Comparison of ENCODE assay signal across 1 cellular context in the genomic region with DNA sequence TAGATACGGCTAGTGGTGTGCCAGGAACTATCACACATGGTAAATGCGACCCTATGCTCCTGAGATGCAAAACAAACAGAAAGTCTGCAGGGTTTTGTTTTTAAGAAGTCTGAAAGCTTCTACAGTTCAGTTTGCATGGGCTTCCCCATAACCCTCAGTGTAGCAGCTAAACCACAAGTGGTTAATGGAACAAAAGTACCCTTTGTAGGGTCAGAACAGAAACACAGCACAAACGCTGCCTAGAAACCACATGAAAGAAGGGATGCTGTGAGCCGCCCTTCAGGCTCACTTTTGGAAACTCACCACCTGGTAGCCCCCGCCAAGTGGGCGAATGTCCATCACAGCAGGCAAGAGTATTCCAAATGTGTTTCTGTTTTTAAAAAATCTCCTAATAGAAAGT.
TF ChIP-seq lines count a peak whose summit lies in the region.

No MANE protein-coding gene starts in this region.

TF ChIP-seq in HepG2, 621 proteins besides CTCF, POLR2A, EP300 and RAD21 (continued from another document and continues in another):
- TF ChIP-seq, protein P1, sequence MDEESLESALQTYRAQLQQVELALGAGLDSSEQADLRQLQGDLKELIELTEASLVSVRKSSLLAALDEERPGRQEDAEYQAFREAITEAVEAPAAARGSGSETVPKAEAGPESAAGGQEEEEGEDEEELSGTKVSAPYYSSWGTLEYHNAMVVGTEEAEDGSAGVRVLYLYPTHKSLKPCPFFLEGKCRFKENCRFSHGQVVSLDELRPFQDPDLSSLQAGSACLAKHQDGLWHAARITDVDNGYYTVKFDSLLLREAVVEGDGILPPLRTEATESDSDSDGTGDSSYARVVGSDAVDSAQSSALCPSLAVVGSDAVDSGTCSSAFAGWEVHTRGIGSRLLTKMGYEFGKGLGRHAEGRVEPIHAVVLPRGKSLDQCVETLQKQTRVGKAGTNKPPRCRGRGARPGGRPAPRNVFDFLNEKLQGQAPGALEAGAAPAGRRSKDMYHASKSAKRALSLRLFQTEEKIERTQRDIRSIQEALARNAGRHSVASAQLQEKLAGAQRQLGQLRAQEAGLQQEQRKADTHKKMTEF (CRISPR knock-in tag; IDR thresholded peaks at IDR 0.05): peak; percentile 40; the same call in 1 of the 2 replicates
- TF ChIP-seq, protein P2, sequence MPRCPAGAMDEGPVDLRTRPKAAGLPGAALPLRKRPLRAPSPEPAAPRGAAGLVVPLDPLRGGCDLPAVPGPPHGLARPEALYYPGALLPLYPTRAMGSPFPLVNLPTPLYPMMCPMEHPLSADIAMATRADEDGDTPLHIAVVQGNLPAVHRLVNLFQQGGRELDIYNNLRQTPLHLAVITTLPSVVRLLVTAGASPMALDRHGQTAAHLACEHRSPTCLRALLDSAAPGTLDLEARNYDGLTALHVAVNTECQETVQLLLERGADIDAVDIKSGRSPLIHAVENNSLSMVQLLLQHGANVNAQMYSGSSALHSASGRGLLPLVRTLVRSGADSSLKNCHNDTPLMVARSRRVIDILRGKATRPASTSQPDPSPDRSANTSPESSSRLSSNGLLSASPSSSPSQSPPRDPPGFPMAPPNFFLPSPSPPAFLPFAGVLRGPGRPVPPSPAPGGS (CRISPR knock-in tag; IDR thresholded peaks at IDR 0.05): no peak
- TF ChIP-seq RBM22 (optimal IDR thresholded peaks at IDR 0.05; ENCODE audit: low read length) (no peak), TCF7 (IDR thresholded peaks at IDR 0.05; ENCODE audit: low read depth) (peak; percentile 93), FOSL2 (CRISPR knock-in tag; IDR thresholded peaks at IDR 0.05) (peak; percentile 68), GATAD2A (CRISPR knock-in tag; IDR thresholded peaks at IDR 0.05) (peak; percentile 65), FOXA1 (IDR thresholded peaks at IDR 0.05) (no peak), FOXA1 (CRISPR knock-in tag; IDR thresholded peaks at IDR 0.05) (peak; percentile 35; the same call in 1 of the 2 replicates), ZSCAN29 (CRISPR knock-in tag; conservative IDR thresholded peaks at IDR 0.05) (0 out of 2 replicates have a peak, but pooled peaks have one; percentile 46), ERF (CRISPR knock-in tag; IDR thresholded peaks at IDR 0.05) (peak; percentile 67), ZNF713 (CRISPR knock-in tag; IDR thresholded peaks at IDR 0.05) (no peak), GATA4 (IDR thresholded peaks at IDR 0.05; ENCODE audit: borderline replicate concordance, low read depth) (no peak; the same call in 1 of the 2 replicates), CBFB (CRISPR knock-in tag; IDR thresholded peaks at IDR 0.05) (peak; percentile 99), NR2F6 (IDR thresholded peaks at IDR 0.05) (peak; percentile 45; the same call in 1 of the 2 replicates), NR2F6 (CRISPR knock-in tag; IDR thresholded peaks at IDR 0.05) (peak; percentile 29; the same call in 1 of the 2 replicates), RXRA (CRISPR knock-in tag; IDR thresholded peaks at IDR 0.05) (peak; percentile 53; the same call in 1 of the 2 replicates), ZBTB20 (CRISPR knock-in tag; IDR thresholded peaks at IDR 0.05; ENCODE audit: borderline replicate concordance, low read depth) (0 out of 2 replicates have a peak, but pooled peaks have one; percentile 55), BRD4 (CRISPR knock-in tag; IDR thresholded peaks at IDR 0.05) (no peak), HDAC2 (CRISPR knock-in tag; IDR thresholded peaks at IDR 0.05) (peak; percentile 38; the same call in 1 of the 2 replicates), MED1 (CRISPR knock-in tag; IDR thresholded peaks at IDR 0.05) (peak; percentile 19; the same call in 1 of the 2 replicates), BORCS8-MEF2B (CRISPR knock-in tag; IDR thresholded peaks at IDR 0.05) (no peak), ZNF12 (CRISPR knock-in tag; IDR thresholded peaks at IDR 0.05) (0 out of 2 replicates have a peak, but pooled peaks have one; percentile 42), AKAP8 (CRISPR knock-in tag; IDR thresholded peaks at IDR 0.05) (no peak), TEAD3 (CRISPR knock-in tag; optimal IDR thresholded peaks at IDR 0.05; ENCODE audit: borderline replicate concordance) (peak; percentile 10), SMARCE1 (IDR thresholded peaks at IDR 0.05; ENCODE audit: borderline replicate concordance) (no peak), TCF7L2 (IDR thresholded peaks at IDR 0.05; ENCODE audit: low read depth, low read length) (peak; percentile 74), ZBTB7B (CRISPR knock-in tag; IDR thresholded peaks at IDR 0.05) (peak; percentile 87), ZBTB3 (CRISPR knock-in tag; IDR thresholded peaks at IDR 0.05; ENCODE audit: borderline replicate concordance, low read depth) (no peak), NBN (conservative IDR thresholded peaks at IDR 0.05) (no peak), MIER3 (CRISPR knock-in tag; IDR thresholded peaks at IDR 0.05; ENCODE audit: borderline replicate concordance) (no peak), ISL2 (CRISPR knock-in tag; IDR thresholded peaks at IDR 0.05) (peak; percentile 83; the same call in 1 of the 2 replicates), HMG20A (CRISPR knock-in tag; IDR thresholded peaks at IDR 0.05; ENCODE audit: borderline replicate concordance) (peak; percentile 81), ZSCAN31 (CRISPR knock-in tag; IDR thresholded peaks at IDR 0.05; ENCODE audit: low read depth) (no peak), ZNF652 (CRISPR knock-in tag; IDR thresholded peaks at IDR 0.05; ENCODE audit: borderline replicate concordance, low read depth) (peak; percentile 91), FOXO1 (CRISPR knock-in tag; IDR thresholded peaks at IDR 0.05) (no peak), TSC22D2 (CRISPR knock-in tag; IDR thresholded peaks at IDR 0.05; ENCODE audit: borderline replicate concordance) (no peak)
- TF ChIP-seq, protein P3, sequence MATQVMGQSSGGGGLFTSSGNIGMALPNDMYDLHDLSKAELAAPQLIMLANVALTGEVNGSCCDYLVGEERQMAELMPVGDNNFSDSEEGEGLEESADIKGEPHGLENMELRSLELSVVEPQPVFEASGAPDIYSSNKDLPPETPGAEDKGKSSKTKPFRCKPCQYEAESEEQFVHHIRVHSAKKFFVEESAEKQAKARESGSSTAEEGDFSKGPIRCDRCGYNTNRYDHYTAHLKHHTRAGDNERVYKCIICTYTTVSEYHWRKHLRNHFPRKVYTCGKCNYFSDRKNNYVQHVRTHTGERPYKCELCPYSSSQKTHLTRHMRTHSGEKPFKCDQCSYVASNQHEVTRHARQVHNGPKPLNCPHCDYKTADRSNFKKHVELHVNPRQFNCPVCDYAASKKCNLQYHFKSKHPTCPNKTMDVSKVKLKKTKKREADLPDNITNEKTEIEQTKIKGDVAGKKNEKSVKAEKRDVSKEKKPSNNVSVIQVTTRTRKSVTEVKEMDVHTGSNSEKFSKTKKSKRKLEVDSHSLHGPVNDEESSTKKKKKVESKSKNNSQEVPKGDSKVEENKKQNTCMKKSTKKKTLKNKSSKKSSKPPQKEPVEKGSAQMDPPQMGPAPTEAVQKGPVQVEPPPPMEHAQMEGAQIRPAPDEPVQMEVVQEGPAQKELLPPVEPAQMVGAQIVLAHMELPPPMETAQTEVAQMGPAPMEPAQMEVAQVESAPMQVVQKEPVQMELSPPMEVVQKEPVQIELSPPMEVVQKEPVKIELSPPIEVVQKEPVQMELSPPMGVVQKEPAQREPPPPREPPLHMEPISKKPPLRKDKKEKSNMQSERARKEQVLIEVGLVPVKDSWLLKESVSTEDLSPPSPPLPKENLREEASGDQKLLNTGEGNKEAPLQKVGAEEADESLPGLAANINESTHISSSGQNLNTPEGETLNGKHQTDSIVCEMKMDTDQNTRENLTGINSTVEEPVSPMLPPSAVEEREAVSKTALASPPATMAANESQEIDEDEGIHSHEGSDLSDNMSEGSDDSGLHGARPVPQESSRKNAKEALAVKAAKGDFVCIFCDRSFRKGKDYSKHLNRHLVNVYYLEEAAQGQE (IDR thresholded peaks at IDR 0.05; ENCODE audit: borderline replicate concordance in 1 of 2, low read depth in 1 of 2, low read length in 2 of 2): 0 out of 4 replicates have a peak, but pooled peaks of 1 of the 2 experiments have one; percentile 21
- TF ChIP-seq, protein P4, sequence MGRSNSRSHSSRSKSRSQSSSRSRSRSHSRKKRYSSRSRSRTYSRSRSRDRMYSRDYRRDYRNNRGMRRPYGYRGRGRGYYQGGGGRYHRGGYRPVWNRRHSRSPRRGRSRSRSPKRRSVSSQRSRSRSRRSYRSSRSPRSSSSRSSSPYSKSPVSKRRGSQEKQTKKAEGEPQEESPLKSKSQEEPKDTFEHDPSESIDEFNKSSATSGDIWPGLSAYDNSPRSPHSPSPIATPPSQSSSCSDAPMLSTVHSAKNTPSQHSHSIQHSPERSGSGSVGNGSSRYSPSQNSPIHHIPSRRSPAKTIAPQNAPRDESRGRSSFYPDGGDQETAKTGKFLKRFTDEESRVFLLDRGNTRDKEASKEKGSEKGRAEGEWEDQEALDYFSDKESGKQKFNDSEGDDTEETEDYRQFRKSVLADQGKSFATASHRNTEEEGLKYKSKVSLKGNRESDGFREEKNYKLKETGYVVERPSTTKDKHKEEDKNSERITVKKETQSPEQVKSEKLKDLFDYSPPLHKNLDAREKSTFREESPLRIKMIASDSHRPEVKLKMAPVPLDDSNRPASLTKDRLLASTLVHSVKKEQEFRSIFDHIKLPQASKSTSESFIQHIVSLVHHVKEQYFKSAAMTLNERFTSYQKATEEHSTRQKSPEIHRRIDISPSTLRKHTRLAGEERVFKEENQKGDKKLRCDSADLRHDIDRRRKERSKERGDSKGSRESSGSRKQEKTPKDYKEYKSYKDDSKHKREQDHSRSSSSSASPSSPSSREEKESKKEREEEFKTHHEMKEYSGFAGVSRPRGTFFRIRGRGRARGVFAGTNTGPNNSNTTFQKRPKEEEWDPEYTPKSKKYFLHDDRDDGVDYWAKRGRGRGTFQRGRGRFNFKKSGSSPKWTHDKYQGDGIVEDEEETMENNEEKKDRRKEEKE (IDR thresholded peaks at IDR 0.05): no peak
- TF ChIP-seq, protein P5, sequence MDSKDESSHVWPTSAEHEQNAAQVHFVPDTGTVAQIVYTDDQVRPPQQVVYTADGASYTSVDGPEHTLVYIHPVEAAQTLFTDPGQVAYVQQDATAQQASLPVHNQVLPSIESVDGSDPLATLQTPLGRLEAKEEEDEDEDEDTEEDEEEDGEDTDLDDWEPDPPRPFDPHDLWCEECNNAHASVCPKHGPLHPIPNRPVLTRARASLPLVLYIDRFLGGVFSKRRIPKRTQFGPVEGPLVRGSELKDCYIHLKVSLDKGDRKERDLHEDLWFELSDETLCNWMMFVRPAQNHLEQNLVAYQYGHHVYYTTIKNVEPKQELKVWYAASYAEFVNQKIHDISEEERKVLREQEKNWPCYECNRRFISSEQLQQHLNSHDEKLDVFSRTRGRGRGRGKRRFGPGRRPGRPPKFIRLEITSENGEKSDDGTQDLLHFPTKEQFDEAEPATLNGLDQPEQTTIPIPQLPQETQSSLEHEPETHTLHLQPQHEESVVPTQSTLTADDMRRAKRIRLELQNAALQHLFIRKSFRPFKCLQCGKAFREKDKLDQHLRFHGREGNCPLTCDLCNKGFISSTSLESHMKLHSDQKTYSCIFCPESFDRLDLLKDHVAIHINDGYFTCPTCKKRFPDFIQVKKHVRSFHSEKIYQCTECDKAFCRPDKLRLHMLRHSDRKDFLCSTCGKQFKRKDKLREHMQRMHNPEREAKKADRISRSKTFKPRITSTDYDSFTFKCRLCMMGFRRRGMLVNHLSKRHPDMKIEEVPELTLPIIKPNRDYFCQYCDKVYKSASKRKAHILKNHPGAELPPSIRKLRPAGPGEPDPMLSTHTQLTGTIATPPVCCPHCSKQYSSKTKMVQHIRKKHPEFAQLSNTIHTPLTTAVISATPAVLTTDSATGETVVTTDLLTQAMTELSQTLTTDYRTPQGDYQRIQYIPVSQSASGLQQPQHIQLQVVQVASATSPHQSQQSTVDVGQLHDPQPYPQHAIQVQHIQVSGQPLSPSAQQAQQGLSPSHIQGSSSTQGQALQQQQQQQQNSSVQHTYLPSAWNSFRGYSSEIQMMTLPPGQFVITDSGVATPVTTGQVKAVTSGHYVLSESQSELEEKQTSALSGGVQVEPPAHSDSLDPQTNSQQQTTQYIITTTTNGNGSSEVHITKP (CRISPR knock-in tag; IDR thresholded peaks at IDR 0.05; ENCODE audit: low read depth): peak; percentile 23; the same call in 1 of the 2 replicates
- TF ChIP-seq, protein P6, sequence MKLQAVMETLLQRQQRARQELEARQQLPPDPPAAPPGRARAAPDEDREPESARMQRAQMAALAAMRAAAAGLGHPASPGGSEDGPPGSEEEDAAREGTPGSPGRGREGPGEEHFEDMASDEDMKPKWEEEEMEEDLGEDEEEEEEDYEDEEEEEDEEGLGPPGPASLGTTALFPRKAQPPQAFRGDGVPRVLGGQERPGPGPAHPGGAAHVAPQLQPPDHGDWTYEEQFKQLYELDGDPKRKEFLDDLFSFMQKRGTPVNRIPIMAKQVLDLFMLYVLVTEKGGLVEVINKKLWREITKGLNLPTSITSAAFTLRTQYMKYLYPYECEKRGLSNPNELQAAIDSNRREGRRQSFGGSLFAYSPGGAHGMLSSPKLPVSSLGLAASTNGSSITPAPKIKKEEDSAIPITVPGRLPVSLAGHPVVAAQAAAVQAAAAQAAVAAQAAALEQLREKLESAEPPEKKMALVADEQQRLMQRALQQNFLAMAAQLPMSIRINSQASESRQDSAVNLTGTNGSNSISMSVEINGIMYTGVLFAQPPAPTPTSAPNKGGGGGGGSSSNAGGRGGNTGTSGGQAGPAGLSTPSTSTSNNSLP (IDR thresholded peaks at IDR 0.05; ENCODE audit: low read depth, low read length): no peak
- TF ChIP-seq, protein P7, sequence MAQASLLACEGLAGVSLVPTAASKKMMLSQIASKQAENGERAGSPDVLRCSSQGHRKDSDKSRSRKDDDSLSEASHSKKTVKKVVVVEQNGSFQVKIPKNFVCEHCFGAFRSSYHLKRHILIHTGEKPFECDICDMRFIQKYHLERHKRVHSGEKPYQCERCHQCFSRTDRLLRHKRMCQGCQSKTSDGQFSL (CRISPR knock-in tag; IDR thresholded peaks at IDR 0.05): no peak
- TF ChIP-seq, protein P8, sequence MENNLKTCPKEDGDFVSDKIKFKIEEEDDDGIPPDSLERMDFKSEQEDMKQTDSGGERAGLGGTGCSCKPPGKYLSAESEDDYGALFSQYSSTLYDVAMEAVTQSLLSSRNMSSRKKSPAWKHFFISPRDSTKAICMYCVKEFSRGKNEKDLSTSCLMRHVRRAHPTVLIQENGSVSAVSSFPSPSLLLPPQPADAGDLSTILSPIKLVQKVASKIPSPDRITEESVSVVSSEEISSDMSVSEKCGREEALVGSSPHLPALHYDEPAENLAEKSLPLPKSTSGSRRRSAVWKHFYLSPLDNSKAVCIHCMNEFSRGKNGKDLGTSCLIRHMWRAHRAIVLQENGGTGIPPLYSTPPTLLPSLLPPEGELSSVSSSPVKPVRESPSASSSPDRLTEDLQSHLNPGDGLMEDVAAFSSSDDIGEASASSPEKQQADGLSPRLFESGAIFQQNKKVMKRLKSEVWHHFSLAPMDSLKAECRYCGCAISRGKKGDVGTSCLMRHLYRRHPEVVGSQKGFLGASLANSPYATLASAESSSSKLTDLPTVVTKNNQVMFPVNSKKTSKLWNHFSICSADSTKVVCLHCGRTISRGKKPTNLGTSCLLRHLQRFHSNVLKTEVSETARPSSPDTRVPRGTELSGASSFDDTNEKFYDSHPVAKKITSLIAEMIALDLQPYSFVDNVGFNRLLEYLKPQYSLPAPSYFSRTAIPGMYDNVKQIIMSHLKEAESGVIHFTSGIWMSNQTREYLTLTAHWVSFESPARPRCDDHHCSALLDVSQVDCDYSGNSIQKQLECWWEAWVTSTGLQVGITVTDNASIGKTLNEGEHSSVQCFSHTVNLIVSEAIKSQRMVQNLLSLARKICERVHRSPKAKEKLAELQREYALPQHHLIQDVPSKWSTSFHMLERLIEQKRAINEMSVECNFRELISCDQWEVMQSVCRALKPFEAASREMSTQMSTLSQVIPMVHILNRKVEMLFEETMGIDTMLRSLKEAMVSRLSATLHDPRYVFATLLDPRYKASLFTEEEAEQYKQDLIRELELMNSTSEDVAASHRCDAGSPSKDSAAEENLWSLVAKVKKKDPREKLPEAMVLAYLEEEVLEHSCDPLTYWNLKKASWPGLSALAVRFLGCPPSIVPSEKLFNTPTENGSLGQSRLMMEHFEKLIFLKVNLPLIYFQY (CRISPR knock-in tag; IDR thresholded peaks at IDR 0.05; ENCODE audit: borderline replicate concordance): no peak
